Comparison of ENCODE assay signal across 8 cellular contexts in genomic region chr3:124033360-124034015, GRCh38. TPM values are rescaled to one million over a fixed set of nuclear protein-coding genes. Genes with fewer than 3 reads are reported as not detected.
DNase-seq lines count a peak whose midpoint lies in the region; ATAC-seq, FAIRE-seq and TF ChIP-seq lines count a peak whose summit lies in the region.

Gene KALRN (plus strand): TSS chr3:124033369.

- H3K4me1 Mint-ChIP-seq in activated naive CD4-positive, alpha-beta T cell treated with anti-CD3 and anti-CD28 coated beads, Interleukin-2, amount 50 U/mL, for 24 hours: peaks cover 14% of the 10 kb centered on the region
- H3K4me1 Mint-ChIP-seq in MCF 10A (ENCODE audit: insufficient read depth, unreplicated experiment): peaks cover 8% of the 10 kb centered on the region
- peaks cover 15% of the 10 kb centered on the region for H3K4me1 Mint-ChIP-seq in stimulated activated effector memory CD8-positive, alpha-beta T cell treated with anti-CD3 and anti-CD28 coated beads, Interleukin-12 subunit alpha, Interleukin-12 subunit beta, amount 100 ng/mL, for 72 hours

- H4K20me1 ChIP-seq in keratinocyte (ENCODE audit: control insufficient read depth, extremely low read depth, insufficient read depth, low read length): no peaks in the 10 kb centered on the region

- intact Hi-C loops in MCF 10A (cut with micrococcal nuclease): no loop called here

- H2AFZ ChIP-seq in keratinocyte (ENCODE audit: control insufficient read depth, low read length): peak within 1 kb of the TSS; percentile 39

- CTCF ChIA-PET in MCF 10A (lab: Yijun Ruan, JAX): interaction anchor here (0.6 to 2.3 kb wide), 23 partner anchors 9 to 527 kb away, joined by 3 to 12 read pairs (median 4); no protein-coding TSS in a partner anchor

- H3K9ac ChIP-seq in HUES6 (ENCODE audit: low read length) (peak within 1 kb of the TSS; percentile 83), keratinocyte (ENCODE audit: control insufficient read depth, extremely low read depth, insufficient read depth, low read length) (peak within 1 kb of the TSS; percentile 56)

- peaks cover 71% of the 10 kb centered on the region for H3K27me3 ChIP-seq in HUES6 (ENCODE audit: control insufficient read depth, insufficient read depth, low read length)
- H3K27me3 ChIP-seq in keratinocyte (ENCODE audit: control insufficient read depth, extremely low read depth, insufficient read depth, low read length): peaks cover 69% of the 10 kb centered on the region

- no peaks in the 10 kb centered on the region for H3K9me3 Mint-ChIP-seq in activated naive CD4-positive, alpha-beta T cell treated with anti-CD3 and anti-CD28 coated beads, Interleukin-2, amount 50 U/mL, for 24 hours
- H3K9me3 Mint-ChIP-seq in MCF 10A (ENCODE audit: unreplicated experiment): no peaks in the 10 kb centered on the region
- peaks cover 3% of the 10 kb centered on the region for H3K9me3 Mint-ChIP-seq in stimulated activated effector memory CD8-positive, alpha-beta T cell treated with anti-CD3 and anti-CD28 coated beads, Interleukin-12 subunit alpha, Interleukin-12 subunit beta, amount 100 ng/mL, for 72 hours

- peaks cover 45% of the 10 kb centered on the region for H3K27me3 Mint-ChIP-seq in activated naive CD4-positive, alpha-beta T cell treated with anti-CD3 and anti-CD28 coated beads, Interleukin-2, amount 50 U/mL, for 24 hours
- peaks cover 44% of the 10 kb centered on the region for H3K27me3 Mint-ChIP-seq in MCF 10A (ENCODE audit: insufficient read depth, unreplicated experiment)

- H3K36me3 Mint-ChIP-seq in activated naive CD4-positive, alpha-beta T cell treated with anti-CD3 and anti-CD28 coated beads, Interleukin-2, amount 50 U/mL, for 24 hours: no peaks in the 10 kb centered on the region
- H3K36me3 Mint-ChIP-seq in MCF 10A (ENCODE audit: insufficient read depth, unreplicated experiment): peaks cover 6% of the 10 kb centered on the region
- no peaks in the 10 kb centered on the region for H3K36me3 Mint-ChIP-seq in stimulated activated effector memory CD8-positive, alpha-beta T cell treated with anti-CD3 and anti-CD28 coated beads, Interleukin-12 subunit alpha, Interleukin-12 subunit beta, amount 100 ng/mL, for 72 hours

- H3K27ac Mint-ChIP-seq in activated naive CD4-positive, alpha-beta T cell treated with anti-CD3 and anti-CD28 coated beads, Interleukin-2, amount 50 U/mL, for 24 hours: no peak within 1 kb of the TSS
- no peak within 1 kb of the TSS for H3K27ac Mint-ChIP-seq in MCF 10A (ENCODE audit: low read depth, unreplicated experiment)
- H3K27ac Mint-ChIP-seq in stimulated activated effector memory CD8-positive, alpha-beta T cell treated with anti-CD3 and anti-CD28 coated beads, Interleukin-12 subunit alpha, Interleukin-12 subunit beta, amount 100 ng/mL, for 72 hours: peak within 1 kb of the TSS; percentile 24

- peak within 1 kb of the TSS; percentile 75 for H3K4me3 Mint-ChIP-seq in activated naive CD4-positive, alpha-beta T cell treated with anti-CD3 and anti-CD28 coated beads, Interleukin-2, amount 50 U/mL, for 24 hours
- H3K4me3 Mint-ChIP-seq in MCF 10A (ENCODE audit: unreplicated experiment): peak within 1 kb of the TSS; percentile 72
- peak within 1 kb of the TSS; percentile 69 for H3K4me3 Mint-ChIP-seq in stimulated activated effector memory CD8-positive, alpha-beta T cell treated with anti-CD3 and anti-CD28 coated beads, Interleukin-12 subunit alpha, Interleukin-12 subunit beta, amount 100 ng/mL, for 72 hours

- DNase-seq in activated naive CD4-positive, alpha-beta T cell (lab: John Stamatoyannopoulos, UW): no peak
- DNase-seq in MCF 10A (ENCODE audit: unreplicated experiment) (no peak), keratinocyte (ENCODE audit: low read depth, low spot score) (no peak), NCI-H1436 (lab: John Stamatoyannopoulos, UW) (no peak), pons (ENCODE audit: low spot score) (no peak)
- DNase-seq in stimulated activated effector memory CD8-positive, alpha-beta T cell treated with anti-CD3 and anti-CD28 coated beads, Interleukin-12 subunit alpha, Interleukin-12 subunit beta, amount 100 ng/mL, for 72 hours (ENCODE audit: low spot score in 2 of 2): peak in 1 of 2 donors; percentile 50

- H3K27ac ChIP-seq in HUES6 (ENCODE audit: low read depth, low read length) (no peak within 1 kb of the TSS), keratinocyte (ENCODE audit: control insufficient read depth, insufficient read depth, low read length) (no peak within 1 kb of the TSS)

- dilution Hi-C loops in keratinocyte (cut with MboI; ENCODE audit: extremely low pct_ligation_motif_present, low sequenced_read_pairs): no loop called here

- no peaks in the 10 kb centered on the region for H3K79me2 ChIP-seq in keratinocyte (ENCODE audit: control insufficient read depth, insufficient read depth, low read length)

- no TSS peak for BruUV-seq in MCF 10A (replicated peaks; lab: Mats Ljungman, UMichigan)

- H3K9me1 ChIP-seq in keratinocyte (ENCODE audit: control insufficient read depth, extremely low read depth, insufficient read depth, low read length): no peaks in the 10 kb centered on the region

- H3K9me3 ChIP-seq in HUES6 (ENCODE audit: control insufficient read depth, insufficient read depth, low read depth, low read length) (no peaks in the 10 kb centered on the region), keratinocyte (ENCODE audit: control insufficient read depth, low read depth, low read length) (no peaks in the 10 kb centered on the region)

- H3K4me2 ChIP-seq in keratinocyte (ENCODE audit: control insufficient read depth, extremely low read depth, insufficient read depth, low read depth, low read length): peak within 1 kb of the TSS; percentile 79

- POLR2A ChIA-PET in MCF 10A (lab: Yijun Ruan, JAX): interaction anchor here (0.7 to 1.1 kb wide), 2 partner anchors 13 to 19 kb away, joined by 3 read pairs; no protein-coding TSS in a partner anchor

- no peak for FAIRE-seq in keratinocyte (lab: Jason Lieb, UNC)

- H3K4me1 ChIP-seq in HUES6 (ENCODE audit: control insufficient read depth, insufficient read depth, low read length): 0 out of 2 replicates have a peak, but pooled peaks cover 5% of the 10 kb centered on the region
- H3K4me1 ChIP-seq in keratinocyte (ENCODE audit: control insufficient read depth, extremely low read depth, insufficient read depth, low read length): peaks cover 4% of the 10 kb centered on the region

- TF ChIP-seq CTCF in MCF 10A (IDR thresholded peaks at IDR 0.05; ENCODE audit: unreplicated experiment) (no peak), keratinocyte (optimal IDR thresholded peaks at IDR 0.05 in 1 of 3, IDR thresholded peaks at IDR 0.05 in 1 of 3, conservative IDR thresholded peaks at IDR 0.05 in 1 of 3; ENCODE audit: extremely low read depth in 1 of 3, insufficient read depth in 2 of 3, low read length in 3 of 3) (no peak)

- peak within 1 kb of the TSS; percentile 93 for H3K4me3 ChIP-seq in HUES6 (ENCODE audit: low read depth, low read length)
- H3K4me3 ChIP-seq in keratinocyte (ENCODE audit: control insufficient read depth in 2 of 3, extremely low read depth in 1 of 3, insufficient read depth in 2 of 3, low read depth in 1 of 3, low read length in 3 of 3): peak within 1 kb of the TSS; percentile 39 to 82 (median 71)

- peak; percentile 45 for ATAC-seq in stimulated activated effector memory CD8-positive, alpha-beta T cell treated with anti-CD3 and anti-CD28 coated beads, Interleukin-12 subunit alpha, Interleukin-12 subunit beta, amount 100 ng/mL, for 72 hours

- H3K36me3 ChIP-seq in HUES6 (ENCODE audit: control insufficient read depth, insufficient read depth, low read length) (no peaks in the 10 kb centered on the region), keratinocyte (ENCODE audit: control insufficient read depth in 2 of 2, extremely low read depth in 1 of 2, insufficient read depth in 2 of 2, low read length in 2 of 2) (no peaks in the 10 kb centered on the region)

RNA-seq across cellular contexts. Expression of gene KALRN, which starts in this region (rescaled TPM):
- 0.05 TPM in 1 of 2 replicates, not detected in the other for total RNA-seq in MCF 10A (2022)
- polyA plus RNA-seq in keratinocyte: 0.66 to 0.91 TPM (median 0.73 TPM) in 3 replicates
- 5.1 TPM for polyA plus RNA-seq in keratinocyte (2011; ENCODE audit: low read depth)
- polyA plus RNA-seq in keratinocyte (2011; cell fraction: cytosol; rRNA removed): 0.68 and 1.4 TPM in 2 replicates
- 2.2 and 3.0 TPM in 2 replicates for polyA plus RNA-seq in keratinocyte (2011; cell fraction: nucleus; rRNA removed)
- 0.52 and 3.1 TPM in 2 replicates for polyA plus RNA-seq in keratinocyte (2012; ENCODE audit: low replicate concordance)
- 0.36 to 2.0 TPM (median 0.96 TPM) in 3 replicates for polyA minus RNA-seq in keratinocyte
- 0.96 TPM for polyA minus RNA-seq in keratinocyte (2011; cell fraction: cytosol; rRNA and poly(A)+ RNA removed)
- polyA minus RNA-seq in keratinocyte (2011; cell fraction: nucleus; rRNA and poly(A)+ RNA removed): 2.1 and 2.4 TPM in 2 replicates
